Comparison of ENCODE assay signal across 15 cellular contexts in the genomic region with DNA sequence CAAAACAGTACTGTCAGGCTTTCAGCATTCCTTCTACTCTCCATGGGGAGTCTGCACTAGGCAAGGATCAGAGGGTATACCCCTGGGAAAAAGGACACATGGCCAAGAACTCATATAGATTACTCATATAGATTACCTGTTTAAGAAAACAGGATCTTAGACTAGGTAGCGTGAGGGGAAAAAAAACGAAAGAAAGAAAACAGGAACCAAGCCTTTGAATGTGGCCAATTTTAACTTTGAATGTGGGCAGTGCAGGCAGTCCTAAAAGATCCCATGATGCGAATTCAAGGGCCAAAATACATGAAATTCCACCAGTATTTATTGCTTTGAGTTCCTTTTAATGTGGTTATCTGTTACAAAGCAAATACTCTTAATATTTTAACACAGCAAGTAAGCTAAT.
DNase-seq lines count a peak whose midpoint lies in the region; ATAC-seq and TF ChIP-seq lines count a peak whose summit lies in the region.
"Had no signal": no experiment of that assay in that cellular context is flagged by ENCODE, and none has a peak within 500 bp of the region (broad histone marks: within the 10 kb centered on the region; RNA-seq: fewer than 3 reads in every experiment).

No MANE protein-coding gene starts in this region.

- H3K4me3 ChIP-seq in brain microvascular endothelial cell (ENCODE audit: low read depth, low read length) (no peak overlapping the region), psoas muscle (no peak overlapping the region)
- H3K4me3 ChIP-seq: spleen had no signal

- intact Hi-C loops in Right ventricle myocardium superior (cut with DNase I) (no loop called here), psoas muscle (cut with DNase I) (no loop called here)

- H3K36me3 ChIP-seq in brain microvascular endothelial cell (replicated peaks) = no peaks in the 10 kb centered on the region
- H3K36me3 ChIP-seq in psoas muscle (ENCODE audit: insufficient read depth in 1 of 2, low read depth in 1 of 2) = no peaks in the 10 kb centered on the region
- H3K36me3 ChIP-seq: spleen had no signal

- TF ChIP-seq CTCF in GM20000 (IDR thresholded peaks at IDR 0.05; ENCODE audit: extremely low read depth, missing control alignments) (no peak), brain microvascular endothelial cell (IDR thresholded peaks at IDR 0.05; ENCODE audit: low read depth, low read length, missing control alignments) (no peak), psoas muscle (IDR thresholded peaks at IDR 0.05) (no peak)

- 81 to 85% (median 82%) methylated on average over 3 of the region's 3 CpGs for whole genome bisulfite sequencing in psoas muscle, 3 donors

- in situ Hi-C loops in brain microvascular endothelial cell (cut with HindIII; ENCODE audit: low pct_ligation_motif_present, low sequenced_read_pairs) = no loop called here

- no peaks in the 10 kb centered on the region for H3K9me3 ChIP-seq in psoas muscle
- H3K9me3 ChIP-seq: spleen had no signal

- H3K27me3 ChIP-seq in brain microvascular endothelial cell (replicated peaks) (no peaks in the 10 kb centered on the region), psoas muscle (ENCODE audit: insufficient read depth in 3 of 3, low read length in 2 of 3) (no peaks in the 10 kb centered on the region)
- H3K27me3 ChIP-seq: spleen had no signal

- H3K27ac ChIP-seq in brain microvascular endothelial cell (no peak overlapping the region), psoas muscle (no peak overlapping the region)
- H3K27ac ChIP-seq: spleen had no signal

- peak; percentile 20 for DNase-seq in GM20000 (ENCODE audit: low spot score)
- DNase-seq in brain microvascular endothelial cell = no peak
- no peak for DNase-seq in Right ventricle myocardium superior
- DNase-seq in GF-D8 (lab: John Stamatoyannopoulos, UW) = no peak
- DNase-seq in psoas muscle = no peak
- DNase-seq: activated CD8-positive, alpha-beta T cell treated with anti-CD3 and anti-CD28 coated beads, Interleukin-2, amount 10 ng/mL, durations not matched to agents 7 days and 5 days; GDM1; MM.1S; NCI-H526; nephron progenitor cell; spleen had no signal

- ATAC-seq in GM18508 (IDR thresholded peaks at IDR 0.05; ENCODE audit: insufficient read depth, unreplicated experiment) (peak; percentile 92), HG02885 (IDR thresholded peaks at IDR 0.05; ENCODE audit: poor library complexity, unreplicated experiment) (peak; percentile 96), HG03571 (IDR thresholded peaks at IDR 0.05; ENCODE audit: unreplicated experiment) (peak; percentile 93), Right ventricle myocardium superior (ENCODE audit: poor library complexity) (no peak), psoas muscle (no peak)
- ATAC-seq: activated CD8-positive, alpha-beta T cell treated with anti-CD3 and anti-CD28 coated beads, Interleukin-2, amount 10 ng/mL, durations not matched to agents 7 days and 5 days; SK-N-SH treated with all-trans-retinoic acid at 6 μM for 48 hours had no signal

- H3K4me1 ChIP-seq in psoas muscle = no peaks in the 10 kb centered on the region
- H3K4me1 ChIP-seq: spleen had no signal

Comparison
In these comparisons a context has a peak if more than half of its experiments do, and no peak if none do; other contexts are left out.
1. ATAC-seq: peak in GM18508 (single experiment), HG02885 (single experiment) and HG03571 (single experiment); none in Right ventricle myocardium superior (single experiment) and psoas muscle (0 of 4).